ENCODE assay signal across 38 cellular contexts in the genomic region with DNA sequence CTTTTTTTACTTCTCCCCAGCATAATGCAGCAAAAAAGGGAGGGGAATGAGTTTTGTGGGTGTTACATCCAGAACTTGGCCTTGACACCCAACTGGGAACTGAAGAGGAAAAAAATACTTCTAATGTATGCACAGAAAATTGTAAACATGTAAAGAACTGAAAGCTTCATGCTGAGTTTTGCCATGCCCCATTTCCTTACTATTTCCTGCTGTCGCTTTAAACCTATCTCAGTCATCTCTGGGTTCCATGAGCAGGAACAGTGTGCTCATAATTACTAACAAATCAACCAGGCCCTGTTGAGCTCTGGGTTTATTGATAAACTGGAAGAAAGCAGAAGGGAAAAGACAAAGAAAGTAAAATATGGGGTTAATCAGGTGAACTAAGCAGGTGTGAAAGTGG. TPM values are rescaled to one million over a fixed set of nuclear protein-coding genes. Genes with fewer than 3 reads are reported as not detected.
"Had no signal": no experiment of that assay in that cellular context is flagged by ENCODE, and none has a peak within 500 bp of the region (broad histone marks: within the 10 kb centered on the region; RNA-seq: fewer than 3 reads in every experiment).

No MANE protein-coding gene starts in this region.

- DNase-seq: activated CD4-positive, alpha-beta memory T cell treated with anti-CD3 and anti-CD28 coated beads for 36 hours; activated CD4-positive, alpha-beta T cell treated with anti-CD3 and anti-CD28 coated beads for 36 hours; activated CD4-positive, alpha-beta T cell treated with anti-CD3 and anti-CD28 coated beads, Interleukin-2, amount 10 ng/mL, durations not matched to agents 24 days and 14 days; activated CD4-positive, CD25-positive, alpha-beta regulatory T cell; activated CD4-positive, CD25-positive, alpha-beta regulatory T cell treated with anti-CD3 and anti-CD28 coated beads, Interleukin-2, amount 50 U/mL, for 72 hours; activated CD8-positive, alpha-beta memory T cell treated with anti-CD3 and anti-CD28 coated beads, Interleukin-2, amount 10 ng/mL, durations not matched to agents 7 days and 5 days; activated CD8-positive, alpha-beta memory T cell treated with anti-CD3 and anti-CD28 coated beads, Interleukin-2, amount 50 U/mL, for 4 hours; activated CD8-positive, alpha-beta T cell treated with anti-CD3 and anti-CD28 coated beads, Interleukin-2, amount 10 ng/mL, durations not matched to agents 7 days and 5 days; activated effector memory CD4-positive, alpha-beta T cell treated with anti-CD3 and anti-CD28 coated beads, Interleukin-2, amount 50 U/mL, for 16 hours; activated naive CD4-positive, alpha-beta T cell; activated naive CD4-positive, alpha-beta T cell treated with anti-CD3 and anti-CD28 coated beads, Interleukin-2, amount 10 ng/mL, durations not matched to agents 7 days and 5 days; activated naive CD8-positive, alpha-beta T cell treated with anti-CD3 and anti-CD28 coated beads, Interleukin-2, amount 10 ng/mL, durations not matched to agents 7 days and 5 days; activated T-cell treated with anti-CD3 and anti-CD28 coated beads, Interleukin-2, amount 50 U/mL, for 1 hour; activated T-cell treated with anti-CD3 and anti-CD28 coated beads, Interleukin-2, amount 50 U/mL, for 48 hours; central memory CD4-positive, alpha-beta T cell; cerebellar nuclear complex; colonic mucosa; dorsolateral prefrontal cortex; effector memory CD4-positive, alpha-beta T cell; endodermal cell; foreskin keratinocyte; gastrocnemius medialis; glutamatergic neuron; heart left ventricle; T-helper 1 cell; T-helper 17 cell; T1000 had no signal

- H3K27me3 ChIP-seq: foreskin keratinocyte had no signal

- H3K9me3 ChIP-seq: ascending aorta, breast epithelium, colonic mucosa, esophagus muscularis mucosa, gastrocnemius medialis, heart left ventricle had no signal

- H3K36me3 Mint-ChIP-seq: activated CD4-positive, alpha-beta memory T cell treated with anti-CD3 and anti-CD28 coated beads for 36 hours; activated CD8-positive, alpha-beta memory T cell treated with anti-CD3 and anti-CD28 coated beads, Interleukin-2, amount 10 ng/mL, durations not matched to agents 7 days and 5 days; activated naive CD4-positive, alpha-beta T cell treated with anti-CD3 and anti-CD28 coated beads, Interleukin-2, amount 10 ng/mL, durations not matched to agents 7 days and 5 days; activated naive CD8-positive, alpha-beta T cell treated with anti-CD3 and anti-CD28 coated beads, Interleukin-2, amount 10 ng/mL, durations not matched to agents 7 days and 5 days; brain had no signal

- H3K27ac Mint-ChIP-seq: activated CD4-positive, alpha-beta memory T cell treated with anti-CD3 and anti-CD28 coated beads for 36 hours; activated CD4-positive, alpha-beta T cell treated with anti-CD3 and anti-CD28 coated beads for 36 hours; activated CD4-positive, alpha-beta T cell treated with anti-CD3 and anti-CD28 coated beads, Interleukin-2, amount 10 ng/mL, durations not matched to agents 24 days and 14 days; activated CD8-positive, alpha-beta memory T cell treated with anti-CD3 and anti-CD28 coated beads, Interleukin-2, amount 10 ng/mL, durations not matched to agents 7 days and 5 days; activated CD8-positive, alpha-beta T cell treated with anti-CD3 and anti-CD28 coated beads, Interleukin-2, amount 10 ng/mL, durations not matched to agents 7 days and 5 days; activated naive CD4-positive, alpha-beta T cell treated with anti-CD3 and anti-CD28 coated beads, Interleukin-2, amount 10 ng/mL, durations not matched to agents 7 days and 5 days; activated naive CD4-positive, alpha-beta T cell treated with anti-CD3 and anti-CD28 coated beads, Interleukin-2, amount 50 U/mL, for 72 hours; activated naive CD8-positive, alpha-beta T cell treated with anti-CD3 and anti-CD28 coated beads, Interleukin-2, amount 10 ng/mL, durations not matched to agents 7 days and 5 days; activated T-helper 1 cell treated with anti-CD3 and anti-CD28 coated beads, Interleukin-12 subunit alpha, Interleukin-12 subunit beta, Interleukin-2, Interleukin-4 antibody, amounts not matched to agents 30 ng/mL and 10 ng/mL and 1 ng/mL, durations not matched to agents 14 hours and 24 hours and 36 hours; activated T-helper 2 cell treated with anti-CD3 and anti-CD28 coated beads, Interferon-gamma antibody, Interleukin-2, Interleukin-4, amounts not matched to agents 10 μg/mL and 5 μg/mL and 100 μg/mL, durations not matched to agents 14 hours and 24 hours and 36 hours; brain; dendritic cell treated with granulocyte-macrophage colony-stimulating factor and Interleukin-4, amounts not matched to agents 40 ng/mL and 50 ng/mL, for 4 days; endodermal cell; T-helper 17 cell; T-helper 2 cell treated with Interferon-gamma antibody and Interleukin-4, amounts not matched to agents 5 μg/mL and 100 μg/mL, for 36 hours had no signal

- H3K36me3 ChIP-seq: ascending aorta, breast epithelium, cardiac muscle cell, colonic mucosa, esophagus muscularis mucosa, gastrocnemius medialis, heart left ventricle had no signal

- H3K4me1 ChIP-seq: ascending aorta, breast epithelium, colonic mucosa, foreskin keratinocyte, gastrocnemius medialis, heart left ventricle had no signal

- H3K4me1 Mint-ChIP-seq: activated CD4-positive, alpha-beta T cell treated with anti-CD3 and anti-CD28 coated beads for 36 hours; activated CD8-positive, alpha-beta memory T cell treated with anti-CD3 and anti-CD28 coated beads, Interleukin-2, amount 10 ng/mL, durations not matched to agents 7 days and 5 days; activated naive CD4-positive, alpha-beta T cell treated with anti-CD3 and anti-CD28 coated beads, Interleukin-2, amount 10 ng/mL, durations not matched to agents 7 days and 5 days; T-helper 17 cell had no signal

- H3K4me3 Mint-ChIP-seq: activated CD4-positive, alpha-beta memory T cell treated with anti-CD3 and anti-CD28 coated beads for 36 hours; activated CD4-positive, alpha-beta T cell treated with anti-CD3 and anti-CD28 coated beads for 36 hours; activated CD4-positive, alpha-beta T cell treated with anti-CD3 and anti-CD28 coated beads, Interleukin-2, amount 10 ng/mL, durations not matched to agents 24 days and 14 days; activated CD8-positive, alpha-beta memory T cell treated with anti-CD3 and anti-CD28 coated beads, Interleukin-2, amount 10 ng/mL, durations not matched to agents 7 days and 5 days; activated CD8-positive, alpha-beta T cell treated with anti-CD3 and anti-CD28 coated beads, Interleukin-2, amount 10 ng/mL, durations not matched to agents 7 days and 5 days; activated naive CD4-positive, alpha-beta T cell treated with anti-CD3 and anti-CD28 coated beads, Interleukin-2, amount 10 ng/mL, durations not matched to agents 7 days and 5 days; activated naive CD8-positive, alpha-beta T cell treated with anti-CD3 and anti-CD28 coated beads, Interleukin-2, amount 10 ng/mL, durations not matched to agents 7 days and 5 days; activated T-helper 1 cell treated with anti-CD3 and anti-CD28 coated beads, Interleukin-12 subunit alpha, Interleukin-12 subunit beta, Interleukin-2, Interleukin-4 antibody, amounts not matched to agents 30 ng/mL and 10 ng/mL and 1 ng/mL, durations not matched to agents 14 hours and 24 hours and 36 hours; brain; dendritic cell treated with granulocyte-macrophage colony-stimulating factor and Interleukin-4, amounts not matched to agents 40 ng/mL and 50 ng/mL, for 4 days; endodermal cell; T-helper 17 cell; T-helper 2 cell treated with Interferon-gamma antibody and Interleukin-4, amounts not matched to agents 5 μg/mL and 100 μg/mL, for 36 hours had no signal

- ATAC-seq: activated CD4-positive, alpha-beta T cell treated with anti-CD3 and anti-CD28 coated beads for 36 hours; activated CD8-positive, alpha-beta memory T cell treated with anti-CD3 and anti-CD28 coated beads, Interleukin-2, amount 10 ng/mL, durations not matched to agents 7 days and 5 days; activated CD8-positive, alpha-beta T cell treated with anti-CD3 and anti-CD28 coated beads, Interleukin-2, amount 10 ng/mL, durations not matched to agents 7 days and 5 days; activated naive CD4-positive, alpha-beta T cell treated with anti-CD3 and anti-CD28 coated beads, Interleukin-2, amount 50 U/mL, for 72 hours; foreskin keratinocyte; gastrocnemius medialis; heart left ventricle; T-helper 17 cell had no signal

- H3K9me3 Mint-ChIP-seq: activated CD4-positive, alpha-beta memory T cell treated with anti-CD3 and anti-CD28 coated beads for 36 hours; activated CD4-positive, alpha-beta T cell treated with anti-CD3 and anti-CD28 coated beads, Interleukin-2, amount 10 ng/mL, durations not matched to agents 24 days and 14 days; activated naive CD4-positive, alpha-beta T cell treated with anti-CD3 and anti-CD28 coated beads, Interleukin-2, amount 10 ng/mL, durations not matched to agents 7 days and 5 days; activated naive CD8-positive, alpha-beta T cell treated with anti-CD3 and anti-CD28 coated beads, Interleukin-2, amount 10 ng/mL, durations not matched to agents 7 days and 5 days; activated T-helper 1 cell treated with anti-CD3 and anti-CD28 coated beads, Interleukin-12 subunit alpha, Interleukin-12 subunit beta, Interleukin-2, Interleukin-4 antibody, amounts not matched to agents 30 ng/mL and 10 ng/mL and 1 ng/mL, durations not matched to agents 14 hours and 24 hours and 36 hours; activated T-helper 2 cell treated with anti-CD3 and anti-CD28 coated beads, Interferon-gamma antibody, Interleukin-2, Interleukin-4, amounts not matched to agents 10 μg/mL and 5 μg/mL and 100 μg/mL, durations not matched to agents 14 hours and 24 hours and 36 hours; brain; dendritic cell treated with granulocyte-macrophage colony-stimulating factor and Interleukin-4, amounts not matched to agents 40 ng/mL and 50 ng/mL, for 4 days; endodermal cell; T-helper 2 cell treated with Interferon-gamma antibody and Interleukin-4, amounts not matched to agents 5 μg/mL and 100 μg/mL, for 36 hours had no signal

- H3K4me3 ChIP-seq: ascending aorta, breast epithelium, cardiac muscle cell, colonic mucosa, dorsolateral prefrontal cortex, esophagus muscularis mucosa, gastrocnemius medialis, heart left ventricle had no signal

- H3K27ac ChIP-seq: ascending aorta, cardiac muscle cell, colonic mucosa, dorsolateral prefrontal cortex, esophagus muscularis mucosa, foreskin keratinocyte, gastrocnemius medialis, heart left ventricle had no signal

RNA-seq across cellular contexts. Expression of gene TFAP2B, which starts 14.2 kb away (rescaled TPM):
- total RNA-seq: activated CD4-positive, alpha-beta memory T cell treated with anti-CD3 and anti-CD28 coated beads for 36 hours; activated CD4-positive, alpha-beta T cell treated with anti-CD3 and anti-CD28 coated beads for 36 hours; activated CD4-positive, alpha-beta T cell treated with anti-CD3 and anti-CD28 coated beads, Interleukin-2, amount 10 ng/mL, durations not matched to agents 24 days and 14 days; activated CD8-positive, alpha-beta memory T cell treated with anti-CD3 and anti-CD28 coated beads for 36 hours; activated CD8-positive, alpha-beta memory T cell treated with anti-CD3 and anti-CD28 coated beads, Interleukin-2, amount 10 ng/mL, durations not matched to agents 7 days and 5 days; activated CD8-positive, alpha-beta T cell treated with anti-CD3 and anti-CD28 coated beads, Interleukin-2, amount 10 ng/mL, durations not matched to agents 7 days and 5 days; activated naive CD4-positive, alpha-beta T cell treated with anti-CD3 and anti-CD28 coated beads, Interleukin-2, amount 50 U/mL, for 72 hours; activated naive CD8-positive, alpha-beta T cell treated with anti-CD3 and anti-CD28 coated beads, Interleukin-2, amount 10 ng/mL, durations not matched to agents 7 days and 5 days; activated T-helper 1 cell treated with anti-CD3 and anti-CD28 coated beads, Interleukin-12 subunit alpha, Interleukin-12 subunit beta, Interleukin-2, Interleukin-4 antibody, amounts not matched to agents 30 ng/mL and 10 ng/mL and 1 ng/mL, durations not matched to agents 14 hours and 24 hours and 36 hours; activated T-helper 2 cell treated with anti-CD3 and anti-CD28 coated beads, Interferon-gamma antibody, Interleukin-2, Interleukin-4, amounts not matched to agents 10 μg/mL and 5 μg/mL and 100 μg/mL, durations not matched to agents 14 hours and 24 hours and 36 hours; ascending aorta; cardiac muscle cell; colonic mucosa; endodermal cell; esophagus muscularis mucosa; gastrocnemius medialis; heart left ventricle; T-helper 17 cell had no signal
- polyA plus RNA-seq: cardiac muscle cell, heart left ventricle had no signal
